Comparison of ENCODE assay signal across 9 cellular contexts in genomic region chr1:8097077-8097799, GRCh38.
DNase-seq lines count a peak whose midpoint lies in the region; ATAC-seq and TF ChIP-seq lines count a peak whose summit lies in the region.
"Had no signal": no experiment of that assay in that cellular context is flagged by ENCODE, and none has a peak within 500 bp of the region (broad histone marks: within the 10 kb centered on the region; RNA-seq: fewer than 3 reads in every experiment).

No MANE protein-coding gene starts in this region.

- H4K20me1 ChIP-seq in fibroblast of lung (ENCODE audit: control insufficient read depth, extremely low read depth, insufficient read depth, low read length): no peaks in the 10 kb centered on the region

- H3K4me3 ChIP-seq in fibroblast of lung (replicated peaks in 1 of 4; ENCODE audit: control extremely low read depth in 1 of 4, insufficient read depth in 1 of 4, low read depth in 3 of 4, low read length in 4 of 4) (no peak overlapping the region), spleen (no peak overlapping the region)

- H3K9me3 ChIP-seq in fibroblast of lung (ENCODE audit: control insufficient read depth, insufficient read depth, low read depth, low read length): no peaks in the 10 kb centered on the region
- no peaks in the 10 kb centered on the region for H3K9me3 ChIP-seq in spleen

- 53 to 74% (median 56%) methylated on average over 6 of the region's 6 CpGs for WGBS in spleen, 5 donors

- no peak for TF ChIP-seq CTCF in fibroblast of lung (conservative IDR thresholded peaks at IDR 0.05 in 1 of 2, IDR thresholded peaks at IDR 0.05 in 1 of 2; ENCODE audit: low read depth in 1 of 2, low read length in 2 of 2)
- TF ChIP-seq CTCF in spleen (IDR thresholded peaks at IDR 0.05 in 8 of 11, conservative IDR thresholded peaks at IDR 0.05 in 3 of 11): no peak

- TF ChIP-seq RAD21 in Ishikawa (IDR thresholded peaks at IDR 0.05; ENCODE audit: low read depth): peak; percentile 11; the same call in 1 of the 2 replicates

- H3K27me3 ChIP-seq in fibroblast of lung (ENCODE audit: control insufficient read depth, insufficient read depth, low read length) (no peaks in the 10 kb centered on the region), spleen (replicated peaks in 1 of 7) (peaks cover 0 to 4% (median 0%) of the 10 kb centered on the region in 7 donors)

- no peaks in the 10 kb centered on the region for H3K79me2 ChIP-seq in fibroblast of lung (ENCODE audit: control insufficient read depth, insufficient read depth, low read length)

- H2AFZ ChIP-seq in fibroblast of lung (ENCODE audit: low read length): no peak overlapping the region

- no peak for TF ChIP-seq POLR2A in spleen (IDR thresholded peaks at IDR 0.05)

- peak overlapping the region; percentile 48 for H3K9ac ChIP-seq in fibroblast of lung (ENCODE audit: insufficient read depth, low read length)

- ATAC-seq in GM21529 (IDR thresholded peaks at IDR 0.05; ENCODE audit: unreplicated experiment): peak; percentile 91

- peak overlapping the region; percentile 93 for H3K27ac ChIP-seq in fibroblast of lung (ENCODE audit: insufficient read depth, low read length)
- peak overlapping the region in 6 of 8 donors; percentile 9 to 69 (median 53) for H3K27ac ChIP-seq in spleen

- intact Hi-C loops in spleen (cut with DNase I; ENCODE audit: low total_unique reads): no loop called here

- DNase-seq in NCI-H82 (lab: John Stamatoyannopoulos, UW) (peak; percentile 15), NCI-H82 treated with DMSO at 0.1 percent for 48 hours (lab: John Stamatoyannopoulos, UW; ENCODE audit: unreplicated experiment) (no peak), SW 1271 (lab: John Stamatoyannopoulos, UW) (peak; percentile 79 to 97), fibroblast of lung (ENCODE audit: low read depth in 2 of 2) (peak; percentile 93 to 99), spleen (no peak), anterior cingulate cortex (lab: John Stamatoyannopoulos, UW) (no peak)
- DNase-seq: activated naive CD8-positive, alpha-beta T cell treated with anti-CD3 and anti-CD28 coated beads, Interleukin-2, amount 10 ng/mL, durations not matched to agents 7 days and 5 days had no signal

- peak overlapping the region; percentile 49 for H3K4me2 ChIP-seq in fibroblast of lung (ENCODE audit: extremely low read depth, insufficient read depth, low read length)

- peaks cover 28% of the 10 kb centered on the region for H3K4me1 ChIP-seq in fibroblast of lung (ENCODE audit: control insufficient read depth, extremely low read depth, insufficient read depth, low read length)
- peaks cover 0 to 29% (median 15%) of the 10 kb centered on the region in 6 donors for H3K4me1 ChIP-seq in spleen

- TF ChIP-seq EP300 in Ishikawa (IDR thresholded peaks at IDR 0.05; ENCODE audit: borderline replicate concordance): peak; percentile 83; the same call in 1 of the 2 replicates

- H3K36me3 ChIP-seq in fibroblast of lung (ENCODE audit: control insufficient read depth, insufficient read depth, low read length) (no peaks in the 10 kb centered on the region), spleen (no peaks in the 10 kb centered on the region)

TF ChIP-seq in Ishikawa, 13 proteins besides CTCF, POLR2A, EP300 and RAD21:
- TF ChIP-seq MAX (IDR thresholded peaks at IDR 0.05) (peak; percentile 53; the same call in 1 of the 2 replicates), YY1 (IDR thresholded peaks at IDR 0.05; ENCODE audit: low read depth) (0 out of 2 replicates have a peak, but pooled peaks have one; percentile 45), NFIC (IDR thresholded peaks at IDR 0.05) (peak; percentile 44), CREB1 (IDR thresholded peaks at IDR 0.05; ENCODE audit: low read depth) (no peak; the same call in 1 of the 2 replicates), TAF1 (IDR thresholded peaks at IDR 0.05; ENCODE audit: low read depth) (no peak), TEAD4 (IDR thresholded peaks at IDR 0.05) (peak; percentile 74), CEBPB (IDR thresholded peaks at IDR 0.05) (peak; percentile 35; the same call in 1 of the 2 replicates), FOXM1 (IDR thresholded peaks at IDR 0.05; ENCODE audit: borderline replicate concordance, low read depth) (peak; percentile 86), TCF12 (IDR thresholded peaks at IDR 0.05; ENCODE audit: low read depth) (peak; percentile 83), EGR1 (IDR thresholded peaks at IDR 0.05) (no peak)

Comparison
In these comparisons a context has a peak if more than half of its experiments do, and no peak if none do; other contexts are left out.
1. DNase-seq: peak in NCI-H82 (single experiment), SW 1271 (2 of 2) and fibroblast of lung (2 of 2); none in NCI-H82 treated with DMSO at 0.1 percent for 48 hours (single experiment), spleen (single experiment) and anterior cingulate cortex (0 of 58).